In genomic region chr4:38529189-38530115, GRCh38 we compare ENCODE assay signal across 8 cellular contexts.
A peak's percentile ranks its signal among the peaks of the same experiment; 100 is the strongest.
DNase-seq lines count a peak whose midpoint lies in the region; ATAC-seq, FAIRE-seq and TF ChIP-seq lines count a peak whose summit lies in the region.

No MANE protein-coding gene starts in this region.

- H3K9me3 ChIP-seq in right cardiac atrium (ENCODE audit: control insufficient read depth, low read length) = no peaks in the 10 kb centered on the region

- 68% methylated on average over 15 of the region's 15 CpGs for WGBS in right cardiac atrium

- no peak overlapping the region for H3K4me3 ChIP-seq in right cardiac atrium (ENCODE audit: low read length)

- intact Hi-C loops in right cardiac atrium (cut with DNase I) = no loop called here

- peak; percentile 92 for FAIRE-seq in GM12891 (lab: Jason Lieb, UNC)

- ATAC-seq in GM21723 (IDR thresholded peaks at IDR 0.05; ENCODE audit: unreplicated experiment) (peak; percentile 74), right cardiac atrium (peak; percentile 57 to 80)

- no peaks in the 10 kb centered on the region for H3K27me3 ChIP-seq in right cardiac atrium (ENCODE audit: control insufficient read depth, insufficient read depth)

- TF ChIP-seq POLR2A in GM12891 (IDR thresholded peaks at IDR 0.05; ENCODE audit: low read depth, low read length) = no peak

- peaks cover 3% of the 10 kb centered on the region for H3K4me1 ChIP-seq in right cardiac atrium (ENCODE audit: control insufficient read depth, insufficient read depth, low read length)

- DNase-seq in GM12891 (ENCODE audit: insufficient read length, low spot score) (peak; percentile 26), NCI-H2107 (lab: John Stamatoyannopoulos, UW) (peak; percentile 19), activated T-cell treated with anti-CD3 and anti-CD28 coated beads for 48 hours (ENCODE audit: low read depth) (peak; percentile 37), right cardiac atrium (peak in 2 of 3 donors; percentile 11 to 49), glomerular visceral epithelial cell (ENCODE audit: extremely low spot score) (no peak), OCI-M2 (lab: John Stamatoyannopoulos, UW; ENCODE audit: unreplicated experiment) (no peak)
- peak; percentile 37 for DNase-seq in stimulated activated CD4-positive, alpha-beta T cell treated with anti-CD3 and anti-CD28 coated beads, Interleukin-4, amount 100 ng/mL, for 48 hours (ENCODE audit: low read depth in 2 of 2)

- H3K27ac ChIP-seq in right cardiac atrium (ENCODE audit: low read length) = no peak overlapping the region

TF ChIP-seq in GM12891, 5 proteins besides CTCF, POLR2A, EP300 and RAD21:
- TF ChIP-seq SPI1 (IDR thresholded peaks at IDR 0.05; ENCODE audit: low read depth, low read length) (peak; percentile 74), POLR2AphosphoS5 (IDR thresholded peaks at IDR 0.05; ENCODE audit: low read depth, low read length) (no peak)

Comparison
In these comparisons a context has a peak if more than half of its experiments do, and no peak if none do; other contexts are left out.
1. DNase-seq: peak in GM12891 (single experiment), NCI-H2107 (single experiment), activated T-cell treated with anti-CD3 and anti-CD28 coated beads for 48 hours (single experiment), right cardiac atrium (2 of 3) and stimulated activated CD4-positive, alpha-beta T cell treated with anti-CD3 and anti-CD28 coated beads, Interleukin-4, amount 100 ng/mL, for 48 hours (2 of 2); none in glomerular visceral epithelial cell (single experiment) and OCI-M2 (single experiment).